18 cellular contexts compared by ENCODE assay signal in the genomic region with DNA sequence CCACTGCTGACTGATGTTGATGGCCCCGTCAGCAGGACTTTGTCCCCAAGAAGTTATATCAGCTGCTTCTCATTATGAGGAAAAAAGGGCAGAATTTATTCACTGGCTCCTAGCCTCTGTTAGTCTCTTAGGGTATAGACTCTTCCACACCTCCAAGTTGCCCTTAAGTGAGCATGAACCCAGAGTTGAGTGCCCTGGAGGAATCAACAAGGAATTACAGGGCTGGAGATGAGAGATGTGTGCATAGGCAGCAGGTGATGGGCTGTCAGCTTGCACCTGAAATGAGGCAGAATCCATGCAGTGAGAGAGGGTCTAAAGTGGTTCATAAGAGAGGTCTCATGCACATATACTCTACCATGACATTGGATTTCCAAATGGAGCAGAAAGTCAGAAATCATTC.
DNase-seq lines count a peak whose midpoint lies in the region; ATAC-seq, FAIRE-seq and TF ChIP-seq lines count a peak whose summit lies in the region.
"Had no signal": no experiment of that assay in that cellular context is flagged by ENCODE, and none has a peak within 500 bp of the region (broad histone marks: within the 10 kb centered on the region; RNA-seq: fewer than 3 reads in every experiment).

No MANE protein-coding gene starts in this region.

- no peaks in the 10 kb centered on the region for H3K9me3 Mint-ChIP-seq in WTC11
- H3K9me3 Mint-ChIP-seq in stimulated activated effector memory CD8-positive, alpha-beta T cell treated with anti-CD3 and anti-CD28 coated beads, Interleukin-12 subunit alpha, Interleukin-12 subunit beta, amount 100 ng/mL, for 72 hours: no peaks in the 10 kb centered on the region
- H3K9me3 Mint-ChIP-seq: CD8-positive, alpha-beta T cell; HFFc6 had no signal

- FAIRE-seq in A549 (lab: Jason Lieb, UNC): no peak

- POLR2A ChIA-PET in A549 (lab: Yijun Ruan, JAX) (no interaction called here), WTC11 (lab: Charles Lee) (no interaction called here)

- H3K36me3 ChIP-seq in hepatocyte (replicated peaks; ENCODE audit: insufficient read depth, low read depth) (no peaks in the 10 kb centered on the region), WERI-Rb-1 (no peaks in the 10 kb centered on the region)
- H3K36me3 ChIP-seq: BLaER1 treated with 17β-estradiol and CSF1 and Interleukin-3, amounts not matched to agents 10 nM and 100 nM had no signal

- no peak overlapping the region for H2AFZ ChIP-seq in hepatocyte

- H3K4me2 ChIP-seq in A549: no peak overlapping the region
- H3K4me2 ChIP-seq in hepatocyte: peak overlapping the region; percentile 15
- H3K4me2 ChIP-seq: BLaER1 treated with 17β-estradiol and CSF1 and Interleukin-3, amounts not matched to agents 10 nM and 100 nM had no signal

- TF ChIP-seq RAD21 in A549 (conservative IDR thresholded peaks at IDR 0.05 in 1 of 2, IDR thresholded peaks at IDR 0.05 in 1 of 2): no peak

- CTCF ChIA-PET in A549 (lab: Yijun Ruan, JAX) (interaction anchor here (0.6 kb wide), 1 partner anchor 14 kb away, joined by 3 read pairs; no protein-coding TSS in a partner anchor), WTC11 (lab: Charles Lee) (interaction anchor here (1.5 to 2.4 kb wide), 2 partner anchors 11 to 18 kb away, joined by 6 read pairs; no protein-coding TSS in a partner anchor)

- H3K4me1 Mint-ChIP-seq in WTC11: 0 out of 2 replicates have a peak, but pooled peaks cover 4% of the 10 kb centered on the region
- no peaks in the 10 kb centered on the region for H3K4me1 Mint-ChIP-seq in stimulated activated effector memory CD8-positive, alpha-beta T cell treated with anti-CD3 and anti-CD28 coated beads, Interleukin-12 subunit alpha, Interleukin-12 subunit beta, amount 100 ng/mL, for 72 hours
- H3K4me1 Mint-ChIP-seq: B cell had no signal

- H3K27me3 ChIP-seq in hepatocyte (no peaks in the 10 kb centered on the region), WERI-Rb-1 (ENCODE audit: insufficient read depth, low read depth, severe bottlenecking) (no peaks in the 10 kb centered on the region)
- H3K27me3 ChIP-seq: BLaER1 treated with 17β-estradiol and CSF1 and Interleukin-3, amounts not matched to agents 10 nM and 100 nM had no signal

- H3K9me3 ChIP-seq in A549 (no peaks in the 10 kb centered on the region), hepatocyte (ENCODE audit: low read depth) (no peaks in the 10 kb centered on the region), WERI-Rb-1 (ENCODE audit: severe bottlenecking) (no peaks in the 10 kb centered on the region)
- H3K9me3 ChIP-seq: BLaER1 treated with 17β-estradiol and CSF1 and Interleukin-3, amounts not matched to agents 10 nM and 100 nM had no signal

- TF ChIP-seq EP300 in A549 (IDR thresholded peaks at IDR 0.05): no peak

- H3K27me3 Mint-ChIP-seq in WTC11 (ENCODE audit: low read depth): no peaks in the 10 kb centered on the region

- H3K9me2 ChIP-seq in hepatocyte (replicated peaks; ENCODE audit: insufficient read depth): no peaks in the 10 kb centered on the region

- 4% methylated on average over 1 of the region's 1 CpG for WGBS in A549 (ENCODE audit: missing lambda C conversion rate)
- WGBS in hepatocyte (ENCODE audit: low lambda C conversion rate, missing lambda C conversion rate): 82% methylated on average over 1 of the region's 1 CpG

- DNase-seq in A549 (ENCODE audit: low read depth in 1 of 2, low spot score in 1 of 2): no peak
- DNase-seq in WTC11 (ENCODE audit: low spot score): no peak
- DNase-seq in hepatocyte (ENCODE audit: low spot score): peak; percentile 14
- DNase-seq in stimulated activated effector memory CD8-positive, alpha-beta T cell treated with anti-CD3 and anti-CD28 coated beads, Interleukin-12 subunit alpha, Interleukin-12 subunit beta, amount 100 ng/mL, for 72 hours (ENCODE audit: low spot score in 2 of 2): no peak
- no peak for DNase-seq in WERI-Rb-1
- DNase-seq in caudate nucleus (lab: John Stamatoyannopoulos, UW): no peak
- DNase-seq: Calu3; CD8-positive, alpha-beta T cell; DMS79 treated with DMSO at 0.1 percent for 48 hours; GF-D8; GOT3; H7; HFFc6 had no signal

- H4K20me1 ChIP-seq in hepatocyte (ENCODE audit: insufficient read depth, poor library complexity, severe bottlenecking): no peaks in the 10 kb centered on the region
- H4K20me1 ChIP-seq: BLaER1 treated with 17β-estradiol and CSF1 and Interleukin-3, amounts not matched to agents 10 nM and 100 nM had no signal

- no peak for TF ChIP-seq CTCF in A549 (IDR thresholded peaks at IDR 0.05)
- no peak for TF ChIP-seq CTCF in WTC11 (IDR thresholded peaks at IDR 0.05)
- TF ChIP-seq CTCF in hepatocyte (IDR thresholded peaks at IDR 0.05; ENCODE audit: poor library complexity): no peak
- TF ChIP-seq CTCF in WERI-Rb-1 (IDR thresholded peaks at IDR 0.05; ENCODE audit: low read depth, low read length): no peak

- no peak overlapping the region for H3K27ac Mint-ChIP-seq in WTC11
- no peak overlapping the region for H3K27ac Mint-ChIP-seq in stimulated activated effector memory CD8-positive, alpha-beta T cell treated with anti-CD3 and anti-CD28 coated beads, Interleukin-12 subunit alpha, Interleukin-12 subunit beta, amount 100 ng/mL, for 72 hours
- H3K27ac Mint-ChIP-seq: B cell; CD8-positive, alpha-beta T cell; HFFc6 had no signal

- TF ChIP-seq POLR2A in A549 (IDR thresholded peaks at IDR 0.05; ENCODE audit: low read length): no peak

- H3K4me3 ChIP-seq in A549: no peak overlapping the region
- H3K4me3 ChIP-seq in hepatocyte: no peak overlapping the region
- H3K4me3 ChIP-seq in WERI-Rb-1 (ENCODE audit: low read depth, low read length): no peak overlapping the region
- H3K4me3 ChIP-seq: BLaER1 treated with 17β-estradiol and CSF1 and Interleukin-3, amounts not matched to agents 10 nM and 100 nM had no signal

- ATAC-seq in A549: peak; percentile 39 to 54; a peak in 4 of 6 replicates
- 0 out of 2 replicates have a peak, but pooled peaks have one; percentile 36 for ATAC-seq in WTC11
- peak; percentile 31 for ATAC-seq in stimulated activated effector memory CD8-positive, alpha-beta T cell treated with anti-CD3 and anti-CD28 coated beads, Interleukin-12 subunit alpha, Interleukin-12 subunit beta, amount 100 ng/mL, for 72 hours
- ATAC-seq in HG03196 (IDR thresholded peaks at IDR 0.05; ENCODE audit: unreplicated experiment): no peak
- ATAC-seq: CD8-positive, alpha-beta T cell; HCT116 had no signal

- H3K27ac ChIP-seq in A549: no peak overlapping the region
- H3K27ac ChIP-seq in hepatocyte: peak overlapping the region; percentile 79
- H3K27ac ChIP-seq in WERI-Rb-1: no peak overlapping the region
- no peak overlapping the region for H3K27ac ChIP-seq in caudate nucleus (ENCODE audit: low read depth, low read length)
- H3K27ac ChIP-seq: 22Rv1; BLaER1 treated with 17β-estradiol and CSF1 and Interleukin-3, amounts not matched to agents 10 nM and 100 nM had no signal

- H3K4me1 ChIP-seq in A549 (no peaks in the 10 kb centered on the region), hepatocyte (ENCODE audit: insufficient read depth) (peaks cover 9% of the 10 kb centered on the region)
- H3K4me1 ChIP-seq: BLaER1 treated with 17β-estradiol and CSF1 and Interleukin-3, amounts not matched to agents 10 nM and 100 nM had no signal

- H3K36me3 Mint-ChIP-seq in WTC11: no peaks in the 10 kb centered on the region
- no peaks in the 10 kb centered on the region for H3K36me3 Mint-ChIP-seq in stimulated activated effector memory CD8-positive, alpha-beta T cell treated with anti-CD3 and anti-CD28 coated beads, Interleukin-12 subunit alpha, Interleukin-12 subunit beta, amount 100 ng/mL, for 72 hours
- H3K36me3 Mint-ChIP-seq: CD8-positive, alpha-beta T cell had no signal

- H3K79me2 ChIP-seq in hepatocyte: no peaks in the 10 kb centered on the region

- no peak overlapping the region for H3K4me3 Mint-ChIP-seq in WTC11
- no peak overlapping the region for H3K4me3 Mint-ChIP-seq in stimulated activated effector memory CD8-positive, alpha-beta T cell treated with anti-CD3 and anti-CD28 coated beads, Interleukin-12 subunit alpha, Interleukin-12 subunit beta, amount 100 ng/mL, for 72 hours
- H3K4me3 Mint-ChIP-seq: B cell; CD8-positive, alpha-beta T cell; HFFc6 had no signal

TF ChIP-seq in A549, 52 proteins besides CTCF, POLR2A, EP300 and RAD21 (continues in another document):
- no peak for TF ChIP-seq NPAS2 (CRISPR knock-in tag; IDR thresholded peaks at IDR 0.05; ENCODE audit: borderline replicate concordance)
- no peak for TF ChIP-seq NFE2L2 (conservative IDR thresholded peaks at IDR 0.05; ENCODE audit: low read length)
- TF ChIP-seq, protein P1, sequence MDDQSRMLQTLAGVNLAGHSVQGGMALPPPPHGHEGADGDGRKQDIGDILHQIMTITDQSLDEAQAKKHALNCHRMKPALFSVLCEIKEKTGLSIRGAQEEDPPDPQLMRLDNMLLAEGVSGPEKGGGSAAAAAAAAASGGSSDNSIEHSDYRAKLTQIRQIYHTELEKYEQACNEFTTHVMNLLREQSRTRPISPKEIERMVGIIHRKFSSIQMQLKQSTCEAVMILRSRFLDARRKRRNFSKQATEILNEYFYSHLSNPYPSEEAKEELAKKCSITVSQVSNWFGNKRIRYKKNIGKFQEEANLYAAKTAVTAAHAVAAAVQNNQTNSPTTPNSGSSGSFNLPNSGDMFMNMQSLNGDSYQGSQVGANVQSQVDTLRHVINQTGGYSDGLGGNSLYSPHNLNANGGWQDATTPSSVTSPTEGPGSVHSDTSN (IDR thresholded peaks at IDR 0.05): no peak
- no peak for TF ChIP-seq SREBF2 (IDR thresholded peaks at IDR 0.05)
- TF ChIP-seq, protein P2, sequence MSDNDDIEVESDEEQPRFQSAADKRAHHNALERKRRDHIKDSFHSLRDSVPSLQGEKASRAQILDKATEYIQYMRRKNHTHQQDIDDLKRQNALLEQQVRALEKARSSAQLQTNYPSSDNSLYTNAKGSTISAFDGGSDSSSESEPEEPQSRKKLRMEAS (IDR thresholded peaks at IDR 0.05): no peak
